In genomic region chr11:119262668-119263351, GRCh38 we compare ENCODE assay signal across 1 cellular context.
TF ChIP-seq lines count a peak whose summit lies in the region.

No MANE protein-coding gene starts in this region.

TF ChIP-seq in GM12878, 131 proteins besides CTCF, POLR2A, EP300 and RAD21 (continued from another document and continues in another):
- TF ChIP-seq CHD1 (IDR thresholded peaks at IDR 0.05; ENCODE audit: low read depth, low read length): no peak
- TF ChIP-seq PRDM15 (CRISPR knock-in tag; IDR thresholded peaks at IDR 0.05): no peak
- TF ChIP-seq RBBP5 (conservative IDR thresholded peaks at IDR 0.05): no peak
- no peak for TF ChIP-seq RAD51 (IDR thresholded peaks at IDR 0.05)
- TF ChIP-seq MEF2A (IDR thresholded peaks at IDR 0.05; ENCODE audit: insufficient read depth, low read depth, low read length): 0 out of 2 replicates have a peak, but pooled peaks have one; percentile 43
- 0 out of 2 replicates have a peak, but pooled peaks have one; percentile 54 for TF ChIP-seq FOXM1 (IDR thresholded peaks at IDR 0.05; ENCODE audit: low read depth, low read length)
- TF ChIP-seq KAT2A (conservative IDR thresholded peaks at IDR 0.05; ENCODE audit: control insufficient read depth, low read depth, low read length): no peak
- TF ChIP-seq CHD4 (IDR thresholded peaks at IDR 0.05): no peak
- no peak for TF ChIP-seq SREBF1 (IDR thresholded peaks at IDR 0.05; ENCODE audit: low read length)
- no peak for TF ChIP-seq YBX1 (IDR thresholded peaks at IDR 0.05)
- TF ChIP-seq BCL11A (IDR thresholded peaks at IDR 0.05; ENCODE audit: low read depth, low read length): no peak
- TF ChIP-seq CREM (IDR thresholded peaks at IDR 0.05; ENCODE audit: low read depth): 0 out of 2 replicates have a peak, but pooled peaks have one; percentile 18
- TF ChIP-seq CREB1 (IDR thresholded peaks at IDR 0.05; ENCODE audit: low read depth): peak; percentile 36; the same call in 1 of the 2 replicates
- TF ChIP-seq HDAC2 (IDR thresholded peaks at IDR 0.05): no peak
- no peak for TF ChIP-seq POLR2AphosphoS5 (IDR thresholded peaks at IDR 0.05; ENCODE audit: low read length)
- peak; percentile 34; the same call in 1 of the 2 replicates for TF ChIP-seq RUNX3 (IDR thresholded peaks at IDR 0.05; ENCODE audit: low read length)
- TF ChIP-seq NKRF (conservative IDR thresholded peaks at IDR 0.05): no peak
- no peak for TF ChIP-seq BMI1 (IDR thresholded peaks at IDR 0.05; ENCODE audit: borderline replicate concordance)
- TF ChIP-seq USF2 (IDR thresholded peaks at IDR 0.05; ENCODE audit: borderline replicate concordance, low read depth, low read length): no peak
- TF ChIP-seq ATF2 (IDR thresholded peaks at IDR 0.05; ENCODE audit: low read length): no peak
- TF ChIP-seq PAX8 (IDR thresholded peaks at IDR 0.05): no peak
- 0 out of 2 replicates have a peak, but pooled peaks have one; percentile 10 for TF ChIP-seq SMAD5 (IDR thresholded peaks at IDR 0.05; ENCODE audit: low read depth)
- no peak for TF ChIP-seq ATF7 (IDR thresholded peaks at IDR 0.05; ENCODE audit: low read depth)
- no peak for TF ChIP-seq BRCA1 (IDR thresholded peaks at IDR 0.05; ENCODE audit: low read depth, low read length)
- TF ChIP-seq SREBF2 (IDR thresholded peaks at IDR 0.05; ENCODE audit: low read length): no peak
- no peak for TF ChIP-seq MYC (IDR thresholded peaks at IDR 0.05; ENCODE audit: insufficient read depth, insufficient read length, insufficient replicate concordance, low read length, severe bottlenecking)
- TF ChIP-seq CBX5 (IDR thresholded peaks at IDR 0.05; ENCODE audit: low read depth): no peak
- no peak for TF ChIP-seq FOXK2 (IDR thresholded peaks at IDR 0.05)
- no peak for TF ChIP-seq GABPA (IDR thresholded peaks at IDR 0.05; ENCODE audit: low read depth)
- no peak for TF ChIP-seq IKZF2 (IDR thresholded peaks at IDR 0.05)
- TF ChIP-seq ZBTB11 (CRISPR knock-in tag; IDR thresholded peaks at IDR 0.05): no peak
- TF ChIP-seq LARP7 (IDR thresholded peaks at IDR 0.05): no peak
- TF ChIP-seq IRF5 (IDR thresholded peaks at IDR 0.05; ENCODE audit: borderline replicate concordance): no peak
- no peak for TF ChIP-seq PAX5 (IDR thresholded peaks at IDR 0.05; ENCODE audit: borderline replicate concordance, low read depth, low read length)
- TF ChIP-seq NR2C1 (IDR thresholded peaks at IDR 0.05): no peak
- no peak for TF ChIP-seq TCF12 (IDR thresholded peaks at IDR 0.05; ENCODE audit: low read depth, low read length)
- TF ChIP-seq CUX1 (IDR thresholded peaks at IDR 0.05; ENCODE audit: insufficient replicate concordance, low read depth, low read length): no peak
- TF ChIP-seq EED (IDR thresholded peaks at IDR 0.05; ENCODE audit: low read depth): peak; percentile 53
- TF ChIP-seq FOS (IDR thresholded peaks at IDR 0.05; ENCODE audit: borderline replicate concordance, extremely low read depth, insufficient read length): no peak
- TF ChIP-seq POU2F2 (IDR thresholded peaks at IDR 0.05; ENCODE audit: borderline replicate concordance, low read depth, low read length): no peak
- no peak for TF ChIP-seq USF1 (IDR thresholded peaks at IDR 0.05; ENCODE audit: borderline replicate concordance, extremely low read length, insufficient read depth, low read depth, low read length)
- TF ChIP-seq BHLHE40 (IDR thresholded peaks at IDR 0.05; ENCODE audit: borderline replicate concordance in 1 of 2, low read depth in 2 of 2, low read length in 1 of 2): no peak
- TF ChIP-seq PBX3 (IDR thresholded peaks at IDR 0.05; ENCODE audit: insufficient replicate concordance, low read depth, low read length): no peak
- TF ChIP-seq NBN (IDR thresholded peaks at IDR 0.05): no peak
- no peak for TF ChIP-seq SMAD1 (IDR thresholded peaks at IDR 0.05; ENCODE audit: low read depth, partially characterized antibody)
